In genomic region chr16:67865318-67865717, GRCh38 we compare ENCODE assay signal across 6 cellular contexts. TPM values are rescaled to one million over a fixed set of nuclear protein-coding genes. Genes with fewer than 3 reads are reported as not detected.
A peak's percentile ranks its signal among the peaks of the same experiment; 100 is the strongest.
DNase-seq lines count a peak whose midpoint lies in the region; ATAC-seq and TF ChIP-seq lines count a peak whose summit lies in the region.

No MANE protein-coding gene starts in this region.

- ATAC-seq in activated CD4-positive, alpha-beta T cell treated with anti-CD3 and anti-CD28 coated beads for 36 hours, result peak; percentile 70
- no peak for ATAC-seq in stimulated activated effector memory CD8-positive, alpha-beta T cell treated with anti-CD3 and anti-CD28 coated beads, Interleukin-12 subunit alpha, Interleukin-12 subunit beta, amount 100 ng/mL, for 72 hours
- ATAC-seq in GM21526 (IDR thresholded peaks at IDR 0.05; ENCODE audit: low FRiP score, unreplicated experiment) (no peak), HG03039 (IDR thresholded peaks at IDR 0.05; ENCODE audit: unreplicated experiment) (no peak)

- H3K36me3 ChIP-seq in adrenal gland (replicated peaks in 1 of 2), result peaks cover 0 to 55% of the 10 kb centered on the region in 2 donors

- H3K9me3 Mint-ChIP-seq in activated CD4-positive, alpha-beta T cell treated with anti-CD3 and anti-CD28 coated beads for 36 hours (ENCODE audit: low read depth), result no peaks in the 10 kb centered on the region
- H3K9me3 Mint-ChIP-seq in stimulated activated effector memory CD8-positive, alpha-beta T cell treated with anti-CD3 and anti-CD28 coated beads, Interleukin-12 subunit alpha, Interleukin-12 subunit beta, amount 100 ng/mL, for 72 hours, result no peaks in the 10 kb centered on the region

- intact Hi-C loops in activated CD4-positive, alpha-beta T cell treated with anti-CD3 and anti-CD28 coated beads for 36 hours (cut with DNase I, micrococcal nuclease), result loop anchor here (1.0 kb wide), 1 partner anchor 49 kb away; no protein-coding TSS in a partner anchor
- intact Hi-C loops in adrenal gland (cut with DNase I), result loop anchor here in 1 of 2 donors (10.0 kb wide), 1 partner anchor 51 kb away; no protein-coding TSS in a partner anchor

- no peaks in the 10 kb centered on the region for H3K27me3 Mint-ChIP-seq in activated CD4-positive, alpha-beta T cell treated with anti-CD3 and anti-CD28 coated beads for 36 hours

- peak; percentile 46 for DNase-seq in activated CD4-positive, alpha-beta T cell treated with anti-CD3 and anti-CD28 coated beads for 36 hours
- DNase-seq in activated CD4-positive, alpha-beta T cell treated with anti-CD3 and anti-CD28 coated beads for 1 hour, result no peak
- peak in 5 of 7 donors; percentile 54 to 64 (median 58) for DNase-seq in adrenal gland
- DNase-seq in stimulated activated effector memory CD8-positive, alpha-beta T cell treated with anti-CD3 and anti-CD28 coated beads, Interleukin-12 subunit alpha, Interleukin-12 subunit beta, amount 100 ng/mL, for 72 hours (ENCODE audit: low spot score in 2 of 2), result no peak

- peak overlapping the region in 1 of 5 donors; percentile 11 for H3K27ac ChIP-seq in adrenal gland

- WGBS in adrenal gland, 4 donors, result 88 to 100% (median 93%) methylated on average over 2 of the region's 2 CpGs

- TF ChIP-seq CTCF in adrenal gland (IDR thresholded peaks at IDR 0.05), result peak in 5 of 6 experiments; percentile 26 to 56 (median 44)

- no peaks in the 10 kb centered on the region for H3K9me3 ChIP-seq in adrenal gland (replicated peaks in 1 of 3)

- no peak for TF ChIP-seq POLR2A in adrenal gland (IDR thresholded peaks at IDR 0.05)

- no peak overlapping the region for H3K27ac Mint-ChIP-seq in activated CD4-positive, alpha-beta T cell treated with anti-CD3 and anti-CD28 coated beads for 36 hours
- H3K27ac Mint-ChIP-seq in stimulated activated effector memory CD8-positive, alpha-beta T cell treated with anti-CD3 and anti-CD28 coated beads, Interleukin-12 subunit alpha, Interleukin-12 subunit beta, amount 100 ng/mL, for 72 hours, result peak overlapping the region; percentile 63

- H3K27me3 ChIP-seq in adrenal gland, result no peaks in the 10 kb centered on the region

- CTCF ChIA-PET in activated CD4-positive, alpha-beta T cell treated with anti-CD3 and anti-CD28 coated beads for 36 hours (lab: Charles Lee), result interaction anchor here (0.8 to 4.9 kb wide), 3 partner anchors 49 to 116 kb away, joined by 3 to 22 read pairs (median 5); partner anchors contain the start of gene RANBP10

- peaks cover 17 to 23% of the 10 kb centered on the region in 2 donors for H3K4me1 ChIP-seq in adrenal gland (replicated peaks in 1 of 2)

- no peak overlapping the region for H3K4me3 ChIP-seq in adrenal gland

- no peak overlapping the region for H3K4me3 Mint-ChIP-seq in activated CD4-positive, alpha-beta T cell treated with anti-CD3 and anti-CD28 coated beads for 36 hours
- no peak overlapping the region for H3K4me3 Mint-ChIP-seq in stimulated activated effector memory CD8-positive, alpha-beta T cell treated with anti-CD3 and anti-CD28 coated beads, Interleukin-12 subunit alpha, Interleukin-12 subunit beta, amount 100 ng/mL, for 72 hours

- H3K4me1 Mint-ChIP-seq in activated CD4-positive, alpha-beta T cell treated with anti-CD3 and anti-CD28 coated beads for 36 hours, result no peaks in the 10 kb centered on the region
- peaks cover 11% of the 10 kb centered on the region for H3K4me1 Mint-ChIP-seq in stimulated activated effector memory CD8-positive, alpha-beta T cell treated with anti-CD3 and anti-CD28 coated beads, Interleukin-12 subunit alpha, Interleukin-12 subunit beta, amount 100 ng/mL, for 72 hours

- POLR2A ChIA-PET in activated CD4-positive, alpha-beta T cell treated with anti-CD3 and anti-CD28 coated beads for 36 hours (lab: Charles Lee), result interaction anchor here (0.7 kb wide), 1 partner anchor 409 kb away, joined by 4 read pairs; no protein-coding TSS in a partner anchor

- peaks cover 15% of the 10 kb centered on the region for H3K36me3 Mint-ChIP-seq in activated CD4-positive, alpha-beta T cell treated with anti-CD3 and anti-CD28 coated beads for 36 hours (ENCODE audit: low read depth)
- peaks cover 72% of the 10 kb centered on the region for H3K36me3 Mint-ChIP-seq in stimulated activated effector memory CD8-positive, alpha-beta T cell treated with anti-CD3 and anti-CD28 coated beads, Interleukin-12 subunit alpha, Interleukin-12 subunit beta, amount 100 ng/mL, for 72 hours

RNA-seq across cellular contexts. Expression of gene EDC4, which starts 7.5 kb away (rescaled TPM):
- total RNA-seq in activated CD4-positive, alpha-beta T cell treated with anti-CD3 and anti-CD28 coated beads for 36 hours, result 10 to 100 TPM; 92.8 to 96.9 TPM
- 10 to 100 TPM; 34.0 to 70.8 (median 54.1) TPM for total RNA-seq in adrenal gland
- 100 to 1,000 TPM in 1 of 3 donors, 10 to 100 TPM in 2; 57.8 to 115 (median 73.3) TPM for polyA plus RNA-seq in adrenal gland

RNA-seq across cellular contexts. Expression of gene CENPT, which starts 17.8 kb away (rescaled TPM):
- total RNA-seq in activated CD4-positive, alpha-beta T cell treated with anti-CD3 and anti-CD28 coated beads for 36 hours, result 10 to 100 TPM; 34.9 to 48.6 TPM
- total RNA-seq in adrenal gland, result 10 to 100 TPM; 18.1 to 58.6 (median 38.7) TPM
- polyA plus RNA-seq in adrenal gland, result 100 to 1,000 TPM in 2 of 3 donors, 10 to 100 TPM in 1; 15.8 to 250 (median 126) TPM

RNA-seq across cellular contexts. Expression of gene NUTF2, which starts 18.6 kb away (rescaled TPM):
- total RNA-seq in activated CD4-positive, alpha-beta T cell treated with anti-CD3 and anti-CD28 coated beads for 36 hours, result 100 to 1,000 TPM; 156 to 249 TPM
- 100 to 1,000 TPM in 2 of 8 donors, 10 to 100 TPM in 6; 30.0 to 201 (median 80.7) TPM for total RNA-seq in adrenal gland
- 100 to 1,000 TPM; 131 to 170 (median 134) TPM for polyA plus RNA-seq in adrenal gland

RNA-seq across cellular contexts. Expression of gene NRN1L, which starts 19.4 kb away (rescaled TPM):
- not detected for total RNA-seq in activated CD4-positive, alpha-beta T cell treated with anti-CD3 and anti-CD28 coated beads for 36 hours
- total RNA-seq in adrenal gland, result 1 to 10 TPM in 2 of 8 donors, under 1 TPM in 4, not detected in 2; 0.72 to 2.1 (median 0.90) TPM
- polyA plus RNA-seq in adrenal gland, result 1 to 10 TPM in 2 of 3 donors, under 1 TPM in 1; 0.99 to 6.8 (median 2.5) TPM

RNA-seq across cellular contexts. Expression of gene THAP11, which starts 23.2 kb away (rescaled TPM):
- 10 to 100 TPM; 31.8 to 34.5 TPM for total RNA-seq in activated CD4-positive, alpha-beta T cell treated with anti-CD3 and anti-CD28 coated beads for 36 hours
- 10 to 100 TPM; 19.9 to 85.6 (median 44.7) TPM for total RNA-seq in adrenal gland
- 1 to 10 TPM; 8.4 to 8.6 (median 8.5) TPM for polyA plus RNA-seq in adrenal gland

Comparison
In these comparisons a context has a peak if more than half of its experiments do, and no peak if none do; other contexts are left out.
1. DNase-seq: peak in activated CD4-positive, alpha-beta T cell treated with anti-CD3 and anti-CD28 coated beads for 36 hours (single experiment) and adrenal gland (5 of 7); none in activated CD4-positive, alpha-beta T cell treated with anti-CD3 and anti-CD28 coated beads for 1 hour (single experiment) and stimulated activated effector memory CD8-positive, alpha-beta T cell treated with anti-CD3 and anti-CD28 coated beads, Interleukin-12 subunit alpha, Interleukin-12 subunit beta, amount 100 ng/mL, for 72 hours (0 of 2).